Comparison of ENCODE assay signal across 16 cellular contexts in genomic region chr10:24574578-24575155, GRCh38.
"Had no signal": no experiment of that assay in that cellular context is flagged by ENCODE, and none has a peak within 500 bp of the region (broad histone marks: within the 10 kb centered on the region; RNA-seq: fewer than 3 reads in every experiment).

No MANE protein-coding gene starts in this region.

- H3K36me3 Mint-ChIP-seq: activated naive CD8-positive, alpha-beta T cell treated with anti-CD3 and anti-CD28 coated beads, Interleukin-2, amount 10 ng/mL, durations not matched to agents 7 days and 5 days; mesothelial cell of epicardium had no signal

- ATAC-seq: gastroesophageal sphincter, sciatic nerve had no signal

- H3K9me3 ChIP-seq: gastroesophageal sphincter, heart right ventricle, prostate gland had no signal

- H3K36me3 ChIP-seq: brain microvascular endothelial cell, gastroesophageal sphincter, heart right ventricle, prostate gland had no signal

- H3K27ac Mint-ChIP-seq: activated naive CD8-positive, alpha-beta T cell treated with anti-CD3 and anti-CD28 coated beads, Interleukin-2, amount 10 ng/mL, durations not matched to agents 7 days and 5 days had no signal

- FAIRE-seq: endothelial cell of umbilical vein had no signal

- H3K4me3 Mint-ChIP-seq: activated naive CD8-positive, alpha-beta T cell treated with anti-CD3 and anti-CD28 coated beads, Interleukin-2, amount 10 ng/mL, durations not matched to agents 7 days and 5 days; central memory CD8-positive, alpha-beta T cell; mesothelial cell of epicardium; neural crest cell had no signal

- H3K9me3 Mint-ChIP-seq: activated naive CD8-positive, alpha-beta T cell treated with anti-CD3 and anti-CD28 coated beads, Interleukin-2, amount 10 ng/mL, durations not matched to agents 7 days and 5 days; central memory CD8-positive, alpha-beta T cell; mesothelial cell of epicardium; neural crest cell had no signal

- H3K4me1 ChIP-seq: gastroesophageal sphincter, prostate gland had no signal

- DNase-seq: activated CD4-positive, alpha-beta T cell treated with anti-CD3 and anti-CD28 coated beads, Interleukin-2, amount 50 U/mL, for 1 hour; activated CD8-positive, alpha-beta memory T cell treated with anti-CD3 and anti-CD28 coated beads for 24 hours; activated gamma-delta T cell treated with Interleukin-2 at 50 U/mL for 16 hours; activated naive CD8-positive, alpha-beta T cell treated with anti-CD3 and anti-CD28 coated beads, Interleukin-2, amount 10 ng/mL, durations not matched to agents 7 days and 5 days; brain microvascular endothelial cell; cortex of kidney; effector CD4-positive, alpha-beta T cell; heart right ventricle had no signal

- H3K4me3 ChIP-seq: gastroesophageal sphincter, heart right ventricle, lung, prostate gland had no signal

- H3K27ac ChIP-seq: brain microvascular endothelial cell, gastroesophageal sphincter, heart right ventricle, prostate gland had no signal

- H3K4me1 Mint-ChIP-seq: central memory CD8-positive, alpha-beta T cell had no signal

- H3K27me3 ChIP-seq: brain microvascular endothelial cell, heart right ventricle had no signal
